ENCODE assay signal across 8 cellular contexts in the genomic region with DNA sequence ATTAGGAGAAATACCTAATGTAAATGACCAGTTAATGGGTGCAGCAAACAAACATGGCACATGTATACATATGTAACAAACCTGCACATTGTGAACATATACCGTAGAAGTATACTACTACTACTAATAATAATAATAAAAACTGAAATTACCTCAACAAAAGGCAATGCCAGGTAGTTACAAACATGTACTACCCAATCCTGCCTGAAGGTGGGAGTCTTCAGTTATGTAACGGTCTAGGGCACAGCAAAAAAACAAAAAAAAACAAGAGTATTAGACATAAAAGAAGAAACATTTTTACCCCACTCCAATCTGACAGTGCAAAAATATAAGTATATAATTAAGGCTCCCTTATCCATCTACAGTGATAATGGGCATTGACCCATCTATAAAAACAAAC.
DNase-seq lines count a peak whose midpoint lies in the region; ATAC-seq and TF ChIP-seq lines count a peak whose summit lies in the region.
"Not testable (repeated sequence)": the region's sequence is repeated elsewhere in the genome, so short reads cannot be mapped to it uniquely, and the experiment has no call there.

No MANE protein-coding gene starts in this region.

- POLR2A ChIA-PET in SK-N-SH (lab: Yijun Ruan, JAX): not testable (repeated sequence)

- not testable (repeated sequence) for TF ChIP-seq POLR2A in erythroblast (IDR thresholded peaks at IDR 0.05; ENCODE audit: low read length)

- intact Hi-C loops in psoas muscle (cut with DNase I): not testable (repeated sequence)

- peaks cover 7 to 42% of the 10 kb centered on the region in 2 experiments for H3K36me3 ChIP-seq in SK-N-SH (replicated peaks in 1 of 2; ENCODE audit: control insufficient read depth in 1 of 2, insufficient read depth in 2 of 2, low read length in 1 of 2)
- H3K36me3 ChIP-seq in brain microvascular endothelial cell (replicated peaks); liver (ENCODE audit: control insufficient read depth in 4 of 4, insufficient read depth in 3 of 4, low read depth in 1 of 4, low read length in 3 of 4): not testable (repeated sequence)
- peaks cover 0 to 41% of the 10 kb centered on the region in 2 donors for H3K36me3 ChIP-seq in psoas muscle (ENCODE audit: insufficient read depth in 1 of 2, low read depth in 1 of 2)

- not testable (repeated sequence) for H3K4me2 ChIP-seq in SK-N-SH

- not testable (repeated sequence) for H3K9ac ChIP-seq in SK-N-SH; liver (ENCODE audit: low read depth in 1 of 2, low read length in 2 of 2)

- peak; percentile 20; the same call in 1 of the 2 replicates for TF ChIP-seq CTCF in LNCAP (IDR thresholded peaks at IDR 0.05)
- TF ChIP-seq CTCF in SK-N-SH (IDR thresholded peaks at IDR 0.05): peak; percentile 62
- TF ChIP-seq CTCF in brain microvascular endothelial cell (IDR thresholded peaks at IDR 0.05; ENCODE audit: low read depth, low read length, missing control alignments): peak; percentile 34
- peak; percentile 22 for TF ChIP-seq CTCF in liver (IDR thresholded peaks at IDR 0.05; ENCODE audit: low read depth, low read length, missing input control)
- peak; percentile 15 for TF ChIP-seq CTCF in psoas muscle (IDR thresholded peaks at IDR 0.05)

- peak overlapping the region in 1 of 2 experiments; percentile 34; a peak in 1 of 4 replicates for H3K27ac ChIP-seq in SK-N-SH (ENCODE audit: low read depth in 2 of 2, low read length in 1 of 2)
- not testable (repeated sequence) for H3K27ac ChIP-seq in brain microvascular endothelial cell; liver (ENCODE audit: low read depth in 1 of 2, low read length in 2 of 2); psoas muscle

- H3K4me1 ChIP-seq in SK-N-SH (ENCODE audit: control insufficient read depth in 1 of 2, insufficient read depth in 2 of 2, low read depth in 1 of 2, low read length in 1 of 2): peaks cover 0 to 13% of the 10 kb centered on the region in 2 experiments; a peak in 2 of 4 replicates
- not testable (repeated sequence) for H3K4me1 ChIP-seq in liver (ENCODE audit: control insufficient read depth in 4 of 4, insufficient read depth in 4 of 4, low read length in 3 of 4); psoas muscle

- CTCF ChIA-PET in SK-N-SH (lab: Yijun Ruan, JAX): not testable (repeated sequence)

- 83% methylated on average over 2 of the region's 2 CpGs for WGBS in SK-N-SH (ENCODE audit: low lambda C conversion rate)
- WGBS in liver: 85% methylated on average over 2 of the region's 2 CpGs
- WGBS in psoas muscle, 3 donors: 89 to 92% (median 92%) methylated on average over 2 of the region's 2 CpGs

- H4K20me1 ChIP-seq in SK-N-SH (ENCODE audit: insufficient read depth): not testable (repeated sequence)

- TF ChIP-seq RAD21 in SK-N-SH (IDR thresholded peaks at IDR 0.05; ENCODE audit: low read length): peak; percentile 42
- TF ChIP-seq RAD21 in liver (IDR thresholded peaks at IDR 0.05): peak; percentile 43 to 57

- not testable (repeated sequence) for ATAC-seq in psoas muscle

- DNase-seq in ACHN: peak; percentile 37
- DNase-seq in DMS53 (lab: John Stamatoyannopoulos, UW): peak; percentile 24
- not testable (repeated sequence) for DNase-seq in SK-N-SH, psoas muscle
- DNase-seq in brain microvascular endothelial cell: peak; percentile 34
- peak; percentile 5 to 29 for DNase-seq in erythroblast (lab: John Stamatoyannopoulos, UW)

- not testable (repeated sequence) for H3K27me3 ChIP-seq in SK-N-SH (ENCODE audit: insufficient read depth); brain microvascular endothelial cell (replicated peaks); liver (ENCODE audit: control insufficient read depth in 4 of 4, insufficient read depth in 4 of 4, low read length in 3 of 4); psoas muscle (ENCODE audit: insufficient read depth in 3 of 3, low read length in 2 of 3)

- not testable (repeated sequence) for TF ChIP-seq EP300 in SK-N-SH (IDR thresholded peaks at IDR 0.05; ENCODE audit: borderline replicate concordance in 1 of 2, low read depth in 1 of 2, low read length in 1 of 2)

- H3K9me2 ChIP-seq in SK-N-SH: not testable (repeated sequence)

- H3K9me3 ChIP-seq in SK-N-SH; liver (ENCODE audit: control insufficient read depth in 4 of 4, low read length in 3 of 4); psoas muscle: not testable (repeated sequence)

- peaks cover 27% of the 10 kb centered on the region for H3K79me2 ChIP-seq in SK-N-SH (ENCODE audit: insufficient read depth)

- not testable (repeated sequence) for H3K4me3 ChIP-seq in SK-N-SH (ENCODE audit: low read depth in 2 of 2, low read length in 1 of 2); brain microvascular endothelial cell (ENCODE audit: low read depth, low read length); liver (ENCODE audit: low read depth in 1 of 3, low read length in 3 of 3); psoas muscle

- H3F3A ChIP-seq in SK-N-SH (replicated peaks; ENCODE audit: insufficient read depth): peaks cover 11% of the 10 kb centered on the region

- in situ Hi-C loops in ACHN (cut with HindIII; ENCODE audit: low pct_ligation_motif_present, low pct_unique_long_range_greater_than_20kb, low sequenced_read_pairs); brain microvascular endothelial cell (cut with HindIII; ENCODE audit: low pct_ligation_motif_present, low sequenced_read_pairs): not testable (repeated sequence)

- not testable (repeated sequence) for H2AFZ ChIP-seq in SK-N-SH (ENCODE audit: low read depth)
